In the genomic region with DNA sequence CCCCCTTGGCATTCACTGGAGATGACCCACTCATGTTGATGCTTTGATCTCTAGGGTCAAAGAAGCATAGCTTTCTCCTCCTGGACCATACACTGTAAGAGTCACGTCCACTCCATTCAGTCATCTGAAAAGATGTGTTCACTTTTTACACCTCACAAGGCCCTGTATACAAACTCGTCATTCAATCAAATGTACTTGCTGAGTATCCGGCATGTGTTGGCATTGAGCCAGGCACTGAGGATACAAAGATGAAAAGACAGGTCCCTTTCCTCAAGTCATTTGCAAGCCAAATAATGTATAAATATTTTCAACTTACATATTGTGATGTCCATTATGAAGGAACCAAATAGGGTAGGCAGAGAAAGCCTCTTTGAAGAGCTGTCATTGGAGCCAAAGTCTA, we compare ENCODE assay signal across 17 cellular contexts. TPM values are rescaled to one million over a fixed set of nuclear protein-coding genes. Genes with fewer than 3 reads are reported as not detected.
DNase-seq lines count a peak whose midpoint lies in the region; ATAC-seq lines count a peak whose summit lies in the region.
"Had no signal": no experiment of that assay in that cellular context is flagged by ENCODE, and none has a peak within 500 bp of the region (broad histone marks: within the 10 kb centered on the region; RNA-seq: fewer than 3 reads in every experiment).

No MANE protein-coding gene starts in this region.

- intact Hi-C loops in left cardiac atrium (cut with DNase I) (no loop called here), left ventricle myocardium superior (cut with micrococcal nuclease) (no loop called here), posterior vena cava (cut with DNase I) (no loop called here)

- ATAC-seq in left cardiac atrium (no peak), left ventricle myocardium superior (no peak), GM18517 (IDR thresholded peaks at IDR 0.05; ENCODE audit: unreplicated experiment) (no peak)

- DNase-seq in NCI-H146 (lab: John Stamatoyannopoulos, UW), result peak; percentile 22
- DNase-seq in NCI-H146 treated with DMSO at 0.1 percent for 48 hours (lab: John Stamatoyannopoulos, UW; ENCODE audit: unreplicated experiment), result no peak
- DNase-seq in left cardiac atrium, result peak; percentile 33
- no peak for DNase-seq in left ventricle myocardium superior
- peak; percentile 30 for DNase-seq in NCI-H69 (lab: John Stamatoyannopoulos, UW)
- peak; percentile 30 for DNase-seq in posterior vena cava (ENCODE audit: low spot score)
- DNase-seq in GM19238 (ENCODE audit: insufficient read length, low spot score), result no peak
- DNase-seq: Caco-2; HCEC 1CT; NCI-H187; NCI-H345; NK-92 treated with Interleukin-12 subunit alpha and Interleukin-12 subunit beta, amount 100 ng/mL, for 24 hours; OCI-M1 had no signal

RNA-seq across cellular contexts. Expression of a gene that starts 32.6 kb away (rescaled TPM):
- total RNA-seq in left cardiac atrium (100 to 1,000 TPM in 1 of 2 donors, 10 to 100 TPM in 1; 86.4 to 110 TPM), left ventricle myocardium superior (116 TPM), posterior vena cava (10 to 100 TPM; 71.4 to 74.8 TPM)

RNA-seq across cellular contexts. Expression of a gene that starts 34.0 kb away (rescaled TPM):
- total RNA-seq in left cardiac atrium (10 to 100 TPM in 1 of 2 donors, 1 to 10 TPM in 1; 7.3 to 10.3 TPM), left ventricle myocardium superior (11.8 TPM), posterior vena cava (1 to 10 TPM; 2.2 to 2.5 TPM)
- total RNA-seq: A172, Caco-2, HT1080, SK-MEL-5 had no signal

Comparison
In these comparisons a context has a peak if more than half of its experiments do, and no peak if none do; other contexts are left out.
1. DNase-seq: peak in NCI-H146 (single experiment), left cardiac atrium (single experiment), NCI-H69 (single experiment) and posterior vena cava (single experiment); none in NCI-H146 treated with DMSO at 0.1 percent for 48 hours (single experiment), left ventricle myocardium superior (single experiment) and GM19238 (single experiment).